9 cellular contexts compared by ENCODE assay signal in genomic region chr7:114084381-114085312, GRCh38.
DNase-seq lines count a peak whose midpoint lies in the region; ATAC-seq and TF ChIP-seq lines count a peak whose summit lies in the region.
"Had no signal": no experiment of that assay in that cellular context is flagged by ENCODE, and none has a peak within 500 bp of the region (broad histone marks: within the 10 kb centered on the region; RNA-seq: fewer than 3 reads in every experiment).

No MANE protein-coding gene starts in this region.

- peak overlapping the region; percentile 44 to 84 (median 68) for H3K9ac ChIP-seq in subcutaneous abdominal adipose tissue (ENCODE audit: low read length in 5 of 5)

- H3K27ac ChIP-seq in CD4-positive, alpha-beta T cell (ENCODE audit: low read depth, low read length), result no peak overlapping the region
- H3K27ac ChIP-seq in left lung (peak overlapping the region; percentile 82 to 92), subcutaneous abdominal adipose tissue (ENCODE audit: low read depth, low read length) (peak overlapping the region; percentile 96), OCI-LY7 (ENCODE audit: low read depth, low read length, poor library complexity, severe bottlenecking) (no peak overlapping the region)

- no peaks in the 10 kb centered on the region for H3K79me2 ChIP-seq in OCI-LY7 (ENCODE audit: insufficient read depth, low read depth, low read length)

- no peaks in the 10 kb centered on the region for H3K9me3 ChIP-seq in CD4-positive, alpha-beta T cell (ENCODE audit: control insufficient read depth, low read length)
- no peaks in the 10 kb centered on the region for H3K9me3 ChIP-seq in left lung
- H3K9me3 ChIP-seq in subcutaneous abdominal adipose tissue (ENCODE audit: control insufficient read depth in 5 of 5, low read length in 5 of 5), result no peaks in the 10 kb centered on the region
- H3K9me3 ChIP-seq in OCI-LY7 (ENCODE audit: low read length), result no peaks in the 10 kb centered on the region

- H3K4me3 Mint-ChIP-seq in CD4-positive, alpha-beta T cell, result peak overlapping the region; percentile 78
- H3K4me3 Mint-ChIP-seq in central memory CD8-positive, alpha-beta T cell, result peak overlapping the region; percentile 81

- H3K4me1 ChIP-seq in left lung, result peaks cover 0 to 35% of the 10 kb centered on the region in 2 donors
- peaks cover 4 to 63% (median 55%) of the 10 kb centered on the region in 5 donors for H3K4me1 ChIP-seq in subcutaneous abdominal adipose tissue (ENCODE audit: control insufficient read depth in 5 of 5, insufficient read depth in 5 of 5, low read length in 5 of 5)
- H3K4me1 ChIP-seq in OCI-LY7 (ENCODE audit: insufficient read depth, low read length, poor library complexity, severe bottlenecking), result no peaks in the 10 kb centered on the region

- no peak overlapping the region for H3K27ac Mint-ChIP-seq in CD4-positive, alpha-beta T cell
- no peak overlapping the region for H3K27ac Mint-ChIP-seq in central memory CD8-positive, alpha-beta T cell (ENCODE audit: low read depth)

- CTCF ChIA-PET in CD4-positive, alpha-beta T cell (lab: Charles Lee), result no interaction called here
- CTCF ChIA-PET in OCI-LY7 (lab: Charles Lee; ENCODE audit: unreplicated experiment), result no interaction called here

- H2AFZ ChIP-seq in OCI-LY7 (ENCODE audit: low read length), result no peak overlapping the region

- H3K4me1 Mint-ChIP-seq in CD4-positive, alpha-beta T cell (ENCODE audit: low read depth), result peaks cover 36% of the 10 kb centered on the region
- peaks cover 34% of the 10 kb centered on the region for H3K4me1 Mint-ChIP-seq in central memory CD8-positive, alpha-beta T cell

- ATAC-seq in CD4-positive, alpha-beta T cell (ENCODE audit: poor library complexity), result no peak
- no peak for ATAC-seq in central memory CD8-positive, alpha-beta T cell (replicated peaks; ENCODE audit: extremely low read depth, poor library complexity, severe bottlenecking)
- ATAC-seq in left lung (peak; percentile 16), GM21717 (IDR thresholded peaks at IDR 0.05; ENCODE audit: unreplicated experiment) (no peak)
- ATAC-seq: K562 had no signal

- intact Hi-C loops in CD4-positive, alpha-beta T cell (cut with DNase I, micrococcal nuclease), result no loop called here
- intact Hi-C loops in left lung (cut with DNase I), result no loop called here
- intact Hi-C loops in OCI-LY7 (cut with micrococcal nuclease; ENCODE audit: unreplicated experiment), result no loop called here

- no peak overlapping the region for H3K4me2 ChIP-seq in OCI-LY7 (ENCODE audit: low read length)

- H3K4me3 ChIP-seq in left lung (peak overlapping the region; percentile 45 to 51), subcutaneous abdominal adipose tissue (ENCODE audit: low read depth in 1 of 5, low read length in 5 of 5) (peak overlapping the region; percentile 83 to 97 (median 88)), OCI-LY7 (ENCODE audit: low read depth, low read length, poor library complexity, severe bottlenecking) (no peak overlapping the region)
- H3K4me3 ChIP-seq: K562 had no signal

- H3K9me2 ChIP-seq in OCI-LY7 (ENCODE audit: insufficient read depth, low read length), result no peaks in the 10 kb centered on the region

- H3K27me3 ChIP-seq in CD4-positive, alpha-beta T cell (ENCODE audit: control insufficient read depth, insufficient read depth, low read length), result peaks cover 80% of the 10 kb centered on the region
- H3K27me3 ChIP-seq in left lung (peaks cover 32 to 98% of the 10 kb centered on the region in 2 donors), subcutaneous abdominal adipose tissue (ENCODE audit: control insufficient read depth in 5 of 5, insufficient read depth in 4 of 5, low read length in 5 of 5) (peaks cover 0 to 38% (median 13%) of the 10 kb centered on the region in 5 donors)

- H3K9me3 Mint-ChIP-seq in CD4-positive, alpha-beta T cell, result no peaks in the 10 kb centered on the region
- no peaks in the 10 kb centered on the region for H3K9me3 Mint-ChIP-seq in central memory CD8-positive, alpha-beta T cell

- POLR2A ChIA-PET in CD4-positive, alpha-beta T cell (lab: Charles Lee), result no interaction called here
- POLR2A ChIA-PET in OCI-LY7 (lab: Charles Lee), result no interaction called here

- H4K20me1 ChIP-seq in OCI-LY7 (ENCODE audit: insufficient read depth, low read length), result no peaks in the 10 kb centered on the region

- no peak for TF ChIP-seq CTCF in CD4-positive, alpha-beta T cell (IDR thresholded peaks at IDR 0.05)
- no peak for TF ChIP-seq CTCF in GM20000 (IDR thresholded peaks at IDR 0.05; ENCODE audit: extremely low read depth, missing control alignments)
- no peak for TF ChIP-seq CTCF in left lung (IDR thresholded peaks at IDR 0.05)
- TF ChIP-seq CTCF in OCI-LY7 (conservative IDR thresholded peaks at IDR 0.05; ENCODE audit: low read length), result no peak

- no peak for DNase-seq in CD4-positive, alpha-beta T cell
- DNase-seq in GM20000 (ENCODE audit: low spot score) (peak; percentile 46), NCI-H748 treated with DMSO at 0.1 percent for 48 hours (lab: John Stamatoyannopoulos, UW) (peak; percentile 51), left lung (peak; percentile 39 to 80), OCI-LY7 (ENCODE audit: low spot score) (no peak)
- DNase-seq in central memory CD8-positive, alpha-beta T cell (ENCODE audit: low spot score in 2 of 2), result no peak

- no TSS peak for BruUV-seq in OCI-LY7 (replicated peaks; lab: Mats Ljungman, UMichigan)

- H3K36me3 Mint-ChIP-seq in CD4-positive, alpha-beta T cell (ENCODE audit: low read depth), result no peaks in the 10 kb centered on the region
- peaks cover 7% of the 10 kb centered on the region for H3K36me3 Mint-ChIP-seq in central memory CD8-positive, alpha-beta T cell (ENCODE audit: insufficient read depth)

- H3K27me3 Mint-ChIP-seq in CD4-positive, alpha-beta T cell, result peaks cover 82% of the 10 kb centered on the region
- H3K27me3 Mint-ChIP-seq in central memory CD8-positive, alpha-beta T cell, result peaks cover 91% of the 10 kb centered on the region

- no peaks in the 10 kb centered on the region for H3K36me3 ChIP-seq in left lung
- no peaks in the 10 kb centered on the region for H3K36me3 ChIP-seq in subcutaneous abdominal adipose tissue (ENCODE audit: control insufficient read depth in 5 of 5, insufficient read depth in 5 of 5, low read length in 5 of 5)
- H3K36me3 ChIP-seq in OCI-LY7 (ENCODE audit: insufficient read depth, low read length), result no peaks in the 10 kb centered on the region

Comparison
In these comparisons a context has a peak if more than half of its experiments do, and no peak if none do; other contexts are left out.
1. DNase-seq: peak in GM20000 (single experiment), NCI-H748 treated with DMSO at 0.1 percent for 48 hours (single experiment) and left lung (2 of 2); none in CD4-positive, alpha-beta T cell (0 of 10), central memory CD8-positive, alpha-beta T cell (0 of 2) and OCI-LY7 (single experiment).
2. H3K27ac ChIP-seq: peak in left lung (2 of 2) and subcutaneous abdominal adipose tissue (single experiment); none in CD4-positive, alpha-beta T cell (single experiment) and OCI-LY7 (single experiment).